Comparison of ENCODE assay signal across 20 cellular contexts in genomic region chr1:53642215-53642555, GRCh38.
"Had no signal": no experiment of that assay in that cellular context is flagged by ENCODE, and none has a peak within 500 bp of the region (broad histone marks: within the 10 kb centered on the region; RNA-seq: fewer than 3 reads in every experiment).

No MANE protein-coding gene starts in this region.

- ATAC-seq: left colon; stimulated activated naive B cell treated with anti-CD40 and anti-IgM and Interleukin-4, amounts not matched to agents 10 μg/mL and 1 μg/mL and 100 μg/mL, for 72 hours had no signal

- DNase-seq: activated CD4-positive, alpha-beta memory T cell treated with anti-CD3 and anti-CD28 coated beads for 36 hours; activated CD4-positive, alpha-beta T cell treated with anti-CD3 and anti-CD28 coated beads for 4 hours; activated naive CD4-positive, alpha-beta T cell treated with anti-CD3 and anti-CD28 coated beads for 36 hours; activated T-cell treated with anti-CD3 and anti-CD28 coated beads for 4 hours; cerebellar nuclear complex; effector CD8-positive, alpha-beta T cell; esophagus squamous epithelium; occipital lobe; SJCRH30; stimulated activated CD4-positive, alpha-beta T cell treated with anti-CD3 and anti-CD28 coated beads, Interleukin-4, amount 100 ng/mL, for 24 hours; stimulated activated naive B cell treated with anti-CD40 and anti-IgM and Interleukin-4, amounts not matched to agents 10 μg/mL and 1 μg/mL and 100 μg/mL, for 72 hours; SW 1271; T-helper 2 cell had no signal

- H3K4me3 ChIP-seq: breast epithelium, esophagus squamous epithelium, lung, prostate gland, right atrium auricular region, SJCRH30, skin epidermis had no signal

- H3K27ac ChIP-seq: breast epithelium, esophagus squamous epithelium, prostate gland, right atrium auricular region, SJCRH30, skin epidermis, VCaP had no signal
